ENCODE assay signal across 8 cellular contexts in genomic region chr3:32420138-32420981, GRCh38. TPM values are rescaled to one million over a fixed set of nuclear protein-coding genes. Genes with fewer than 3 reads are reported as not detected.
A peak's percentile ranks its signal among the peaks of the same experiment; 100 is the strongest.
DNase-seq lines count a peak whose midpoint lies in the region; ATAC-seq, FAIRE-seq and TF ChIP-seq lines count a peak whose summit lies in the region.

No MANE protein-coding gene starts in this region.

- TF ChIP-seq CTCF in bronchial epithelial cell (IDR thresholded peaks at IDR 0.05; ENCODE audit: insufficient read depth, low read length, severe bottlenecking) (peak; percentile 39), mesothelial cell of epicardium (IDR thresholded peaks at IDR 0.05; ENCODE audit: unreplicated experiment) (no peak), tibial artery (IDR thresholded peaks at IDR 0.05) (no peak)

- no peaks in the 10 kb centered on the region for H3K27me3 ChIP-seq in bronchial epithelial cell (ENCODE audit: control insufficient read depth, insufficient read depth, low read length)
- no peaks in the 10 kb centered on the region for H3K27me3 ChIP-seq in tibial artery

- no peaks in the 10 kb centered on the region for H3K9me3 ChIP-seq in tibial artery

- peak; percentile 64 for DNase-seq in stimulated activated CD4-positive, alpha-beta T cell treated with anti-CD3 and anti-CD28 coated beads, Interleukin-1b, Interleukin-23, amount 100 ng/mL, for 48 hours
- DNase-seq in stimulated activated CD4-positive, alpha-beta T cell treated with anti-CD3 and anti-CD28 coated beads, Interleukin-2, amount 100 ng/mL, for 48 hours = no peak
- DNase-seq in NOMO-1 treated with DMSO at 0.1 percent for 48 hours (lab: John Stamatoyannopoulos, UW; ENCODE audit: unreplicated experiment) (peak; percentile 53), bronchial epithelial cell (ENCODE audit: low read depth) (peak; percentile 94), mesothelial cell of epicardium (ENCODE audit: low spot score in 2 of 2, unreplicated experiment in 2 of 2) (no peak), tibial artery (no peak), putamen (ENCODE audit: low spot score) (no peak)

- H3K27ac Mint-ChIP-seq in mesothelial cell of epicardium = peak overlapping the region; percentile 93

- H3K36me3 ChIP-seq in bronchial epithelial cell (ENCODE audit: control insufficient read depth, insufficient read depth, low read length) (no peaks in the 10 kb centered on the region), tibial artery (no peaks in the 10 kb centered on the region)

- intact Hi-C loops in tibial artery (cut with DNase I; ENCODE audit: low total_unique reads) = no loop called here

- no peak overlapping the region for H3K27ac ChIP-seq in tibial artery

- no peak overlapping the region for H3K4me3 Mint-ChIP-seq in mesothelial cell of epicardium

- H3K9me3 Mint-ChIP-seq in mesothelial cell of epicardium = peaks cover 18% of the 10 kb centered on the region

- peaks cover 11% of the 10 kb centered on the region for H3K36me3 Mint-ChIP-seq in mesothelial cell of epicardium

- H3K4me1 ChIP-seq in tibial artery = peaks cover 0 to 35% (median 20%) of the 10 kb centered on the region in 4 donors

- no peak for FAIRE-seq in bronchial epithelial cell (lab: Jason Lieb, UNC)

- ATAC-seq in HG02763 (IDR thresholded peaks at IDR 0.05; ENCODE audit: unreplicated experiment) = peak; percentile 63

- H3K4me3 ChIP-seq in bronchial epithelial cell (ENCODE audit: low read depth, low read length) = no peak overlapping the region
- H3K4me3 ChIP-seq in tibial artery = no peak overlapping the region

- no peaks in the 10 kb centered on the region for H3K27me3 Mint-ChIP-seq in mesothelial cell of epicardium (ENCODE audit: low read depth)

- peaks cover 26% of the 10 kb centered on the region for H3K4me1 Mint-ChIP-seq in mesothelial cell of epicardium

RNA-seq across cellular contexts. Expression of gene CMTM7, which starts 28.7 kb away (rescaled TPM):
- total RNA-seq in bronchial epithelial cell = 3.1 and 5.8 TPM in 2 replicates
- total RNA-seq in mesothelial cell of epicardium = 14.2 to 18.0 TPM (median 16.6 TPM) in 3 replicates

Comparison
In these comparisons a context has a peak if more than half of its experiments do, and no peak if none do; other contexts are left out.
1. DNase-seq: peak in stimulated activated CD4-positive, alpha-beta T cell treated with anti-CD3 and anti-CD28 coated beads, Interleukin-1b, Interleukin-23, amount 100 ng/mL, for 48 hours (single experiment), NOMO-1 treated with DMSO at 0.1 percent for 48 hours (single experiment) and bronchial epithelial cell (single experiment); none in stimulated activated CD4-positive, alpha-beta T cell treated with anti-CD3 and anti-CD28 coated beads, Interleukin-2, amount 100 ng/mL, for 48 hours (0 of 2), mesothelial cell of epicardium (0 of 2), tibial artery (0 of 2) and putamen (single experiment).